In genomic region chr5:39697891-39698290, GRCh38 we compare ENCODE assay signal across 26 cellular contexts.
"Had no signal": no experiment of that assay in that cellular context is flagged by ENCODE, and none has a peak within 500 bp of the region (broad histone marks: within the 10 kb centered on the region; RNA-seq: fewer than 3 reads in every experiment).

No MANE protein-coding gene starts in this region.

- H3K27ac ChIP-seq: brain microvascular endothelial cell, PC-9 had no signal

- H3K4me1 Mint-ChIP-seq: activated CD4-positive, alpha-beta T cell treated with anti-CD3 and anti-CD28 coated beads for 36 hours; activated CD8-positive, alpha-beta memory T cell treated with anti-CD3 and anti-CD28 coated beads, Interleukin-2, amount 10 ng/mL, durations not matched to agents 7 days and 5 days; activated naive CD4-positive, alpha-beta T cell treated with anti-CD3 and anti-CD28 coated beads, Interleukin-2, amount 10 ng/mL, durations not matched to agents 7 days and 5 days; activated naive CD8-positive, alpha-beta T cell treated with anti-CD3 and anti-CD28 coated beads, Interleukin-2, amount 50 U/mL, for 24 hours had no signal

- H3K4me2 ChIP-seq: PC-9 had no signal

- H3K9me3 Mint-ChIP-seq: activated CD4-positive, alpha-beta memory T cell treated with anti-CD3 and anti-CD28 coated beads for 36 hours; activated naive CD4-positive, alpha-beta T cell treated with anti-CD3 and anti-CD28 coated beads, Interleukin-2, amount 10 ng/mL, durations not matched to agents 7 days and 5 days; activated naive CD8-positive, alpha-beta T cell treated with anti-CD3 and anti-CD28 coated beads, Interleukin-2, amount 50 U/mL, for 24 hours; T-helper 1 cell treated with Interleukin-12 subunit alpha and Interleukin-12 subunit beta and Interleukin-4 antibody, amounts not matched to agents 30 μg/mL and 1 μg/mL, for 36 hours; T-helper 2 cell treated with Interferon-gamma antibody and Interleukin-4, amounts not matched to agents 5 μg/mL and 100 μg/mL, for 36 hours had no signal

- FAIRE-seq: K562 had no signal

- ATAC-seq: activated CD4-positive, alpha-beta T cell treated with anti-CD3 and anti-CD28 coated beads for 36 hours; activated CD8-positive, alpha-beta memory T cell treated with anti-CD3 and anti-CD28 coated beads, Interleukin-2, amount 10 ng/mL, durations not matched to agents 7 days and 5 days; activated naive CD8-positive, alpha-beta T cell treated with anti-CD3 and anti-CD28 coated beads, Interleukin-2, amount 50 U/mL, for 24 hours; K562 had no signal

- H3K27me3 ChIP-seq: brain microvascular endothelial cell had no signal

- H3K4me3 Mint-ChIP-seq: activated CD4-positive, alpha-beta memory T cell treated with anti-CD3 and anti-CD28 coated beads for 36 hours; activated CD4-positive, alpha-beta T cell treated with anti-CD3 and anti-CD28 coated beads for 36 hours; activated CD8-positive, alpha-beta memory T cell treated with anti-CD3 and anti-CD28 coated beads, Interleukin-2, amount 10 ng/mL, durations not matched to agents 7 days and 5 days; activated naive CD4-positive, alpha-beta T cell treated with anti-CD3 and anti-CD28 coated beads, Interleukin-2, amount 10 ng/mL, durations not matched to agents 7 days and 5 days; activated naive CD8-positive, alpha-beta T cell; activated naive CD8-positive, alpha-beta T cell treated with anti-CD3 and anti-CD28 coated beads, Interleukin-2, amount 50 U/mL, for 24 hours; T-helper 1 cell treated with Interleukin-12 subunit alpha and Interleukin-12 subunit beta and Interleukin-4 antibody, amounts not matched to agents 30 μg/mL and 1 μg/mL, for 36 hours; T-helper 2 cell treated with Interferon-gamma antibody and Interleukin-4, amounts not matched to agents 5 μg/mL and 100 μg/mL, for 36 hours had no signal

- DNase-seq: activated CD4-positive, alpha-beta memory T cell treated with anti-CD3 and anti-CD28 coated beads for 36 hours; activated CD4-positive, alpha-beta T cell treated with anti-CD3 and anti-CD28 coated beads for 36 hours; activated CD4-positive, alpha-beta T cell treated with anti-CD3 and anti-CD28 coated beads, Interleukin-2, amount 50 U/mL, for 1 hour; activated CD8-positive, alpha-beta memory T cell treated with anti-CD3 and anti-CD28 coated beads for 24 hours; activated CD8-positive, alpha-beta memory T cell treated with anti-CD3 and anti-CD28 coated beads, Interleukin-2, amount 10 ng/mL, durations not matched to agents 7 days and 5 days; activated CD8-positive, alpha-beta memory T cell treated with anti-CD3 and anti-CD28 coated beads, Interleukin-2, amount 50 U/mL, for 48 hours; activated effector memory CD4-positive, alpha-beta T cell treated with Interleukin-2 at 50 U/mL for 16 hours; activated naive CD4-positive, alpha-beta T cell treated with anti-CD3 and anti-CD28 coated beads, Interleukin-2, amount 10 ng/mL, durations not matched to agents 7 days and 5 days; activated naive CD8-positive, alpha-beta T cell treated with anti-CD3 and anti-CD28 coated beads, Interleukin-2, amount 50 U/mL, for 24 hours; activated T-cell treated with anti-CD3 and anti-CD28 coated beads, Interleukin-2, amount 50 U/mL, for 48 hours; anterior cingulate cortex; brain microvascular endothelial cell; IMR-90; NCI-H1092 treated with DMSO at 0.1 percent for 48 hours; NCI-H1417; NCI-H146; NCI-H187; NCI-H2029 treated with DMSO at 0.1 percent for 48 hours; NCI-H446 treated with DMSO at 0.1 percent for 48 hours; NCI-H524 treated with DMSO at 0.1 percent for 48 hours; PC-9; Right ventricle myocardium superior had no signal

- H3K4me3 ChIP-seq: K562, PC-9 had no signal

- H3K27ac Mint-ChIP-seq: activated CD4-positive, alpha-beta memory T cell treated with anti-CD3 and anti-CD28 coated beads for 36 hours; activated CD4-positive, alpha-beta T cell treated with anti-CD3 and anti-CD28 coated beads for 36 hours; activated CD8-positive, alpha-beta memory T cell treated with anti-CD3 and anti-CD28 coated beads, Interleukin-2, amount 10 ng/mL, durations not matched to agents 7 days and 5 days; activated naive CD4-positive, alpha-beta T cell treated with anti-CD3 and anti-CD28 coated beads, Interleukin-2, amount 10 ng/mL, durations not matched to agents 7 days and 5 days; activated naive CD8-positive, alpha-beta T cell; activated naive CD8-positive, alpha-beta T cell treated with anti-CD3 and anti-CD28 coated beads, Interleukin-2, amount 50 U/mL, for 24 hours; T-helper 1 cell treated with Interleukin-12 subunit alpha and Interleukin-12 subunit beta and Interleukin-4 antibody, amounts not matched to agents 30 μg/mL and 1 μg/mL, for 36 hours; T-helper 2 cell treated with Interferon-gamma antibody and Interleukin-4, amounts not matched to agents 5 μg/mL and 100 μg/mL, for 36 hours had no signal

- H2AFZ ChIP-seq: PC-9 had no signal

- H3K36me3 ChIP-seq: brain microvascular endothelial cell had no signal

- H3K36me3 Mint-ChIP-seq: activated CD4-positive, alpha-beta memory T cell treated with anti-CD3 and anti-CD28 coated beads for 36 hours; activated CD8-positive, alpha-beta memory T cell treated with anti-CD3 and anti-CD28 coated beads, Interleukin-2, amount 10 ng/mL, durations not matched to agents 7 days and 5 days; activated naive CD4-positive, alpha-beta T cell treated with anti-CD3 and anti-CD28 coated beads, Interleukin-2, amount 10 ng/mL, durations not matched to agents 7 days and 5 days; activated naive CD8-positive, alpha-beta T cell had no signal

- H3K27me3 Mint-ChIP-seq: activated CD4-positive, alpha-beta memory T cell treated with anti-CD3 and anti-CD28 coated beads for 36 hours; activated naive CD4-positive, alpha-beta T cell treated with anti-CD3 and anti-CD28 coated beads, Interleukin-2, amount 10 ng/mL, durations not matched to agents 7 days and 5 days had no signal
